Comparison of ENCODE assay signal across 1 cellular context in the genomic region with DNA sequence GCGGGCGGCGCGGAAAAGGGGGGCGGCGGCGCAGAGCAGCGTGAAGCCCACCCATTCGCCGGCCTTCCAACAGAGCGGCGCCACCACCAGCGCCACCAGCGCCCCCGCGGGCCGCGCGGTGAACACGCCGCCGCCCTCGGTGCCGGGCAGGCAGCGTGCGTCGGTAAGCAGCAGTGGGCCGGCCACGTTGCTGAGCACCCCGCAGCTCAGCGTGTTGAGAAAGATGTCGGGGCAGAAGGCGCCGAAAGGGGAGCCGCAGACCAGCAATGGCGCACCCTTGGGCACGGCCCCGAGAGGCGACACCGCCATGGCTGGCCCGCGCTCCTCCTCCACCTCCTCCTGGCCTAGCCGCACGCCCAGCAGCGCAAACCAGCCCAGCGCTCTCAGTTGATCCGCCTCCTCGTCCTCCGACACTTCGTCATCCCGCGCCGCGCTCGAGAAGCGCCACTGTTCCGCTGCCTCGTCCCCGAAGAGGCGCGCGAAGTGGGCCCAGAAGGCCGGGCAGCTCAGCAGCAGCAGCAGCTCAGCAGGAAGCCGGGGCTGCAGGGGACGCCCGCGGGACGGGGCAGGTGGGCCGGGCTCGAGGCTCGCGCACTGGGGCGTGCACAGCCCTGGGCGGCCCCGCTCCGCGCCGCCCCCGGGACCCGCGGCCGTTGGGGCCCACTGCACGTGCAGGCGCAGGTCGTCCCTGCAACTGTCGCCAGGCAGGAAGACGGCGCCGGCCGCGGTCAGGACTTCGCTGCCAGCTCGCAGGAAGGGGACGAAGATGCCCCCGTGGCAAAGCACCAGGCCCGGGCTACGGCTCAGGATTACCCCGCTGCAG.
TF ChIP-seq lines count a peak whose summit lies in the region.

No MANE protein-coding gene starts in this region.

TF ChIP-seq in GM12878, 131 proteins besides CTCF, POLR2A, EP300 and RAD21 (continued from another document):
- TF ChIP-seq, protein P1, sequence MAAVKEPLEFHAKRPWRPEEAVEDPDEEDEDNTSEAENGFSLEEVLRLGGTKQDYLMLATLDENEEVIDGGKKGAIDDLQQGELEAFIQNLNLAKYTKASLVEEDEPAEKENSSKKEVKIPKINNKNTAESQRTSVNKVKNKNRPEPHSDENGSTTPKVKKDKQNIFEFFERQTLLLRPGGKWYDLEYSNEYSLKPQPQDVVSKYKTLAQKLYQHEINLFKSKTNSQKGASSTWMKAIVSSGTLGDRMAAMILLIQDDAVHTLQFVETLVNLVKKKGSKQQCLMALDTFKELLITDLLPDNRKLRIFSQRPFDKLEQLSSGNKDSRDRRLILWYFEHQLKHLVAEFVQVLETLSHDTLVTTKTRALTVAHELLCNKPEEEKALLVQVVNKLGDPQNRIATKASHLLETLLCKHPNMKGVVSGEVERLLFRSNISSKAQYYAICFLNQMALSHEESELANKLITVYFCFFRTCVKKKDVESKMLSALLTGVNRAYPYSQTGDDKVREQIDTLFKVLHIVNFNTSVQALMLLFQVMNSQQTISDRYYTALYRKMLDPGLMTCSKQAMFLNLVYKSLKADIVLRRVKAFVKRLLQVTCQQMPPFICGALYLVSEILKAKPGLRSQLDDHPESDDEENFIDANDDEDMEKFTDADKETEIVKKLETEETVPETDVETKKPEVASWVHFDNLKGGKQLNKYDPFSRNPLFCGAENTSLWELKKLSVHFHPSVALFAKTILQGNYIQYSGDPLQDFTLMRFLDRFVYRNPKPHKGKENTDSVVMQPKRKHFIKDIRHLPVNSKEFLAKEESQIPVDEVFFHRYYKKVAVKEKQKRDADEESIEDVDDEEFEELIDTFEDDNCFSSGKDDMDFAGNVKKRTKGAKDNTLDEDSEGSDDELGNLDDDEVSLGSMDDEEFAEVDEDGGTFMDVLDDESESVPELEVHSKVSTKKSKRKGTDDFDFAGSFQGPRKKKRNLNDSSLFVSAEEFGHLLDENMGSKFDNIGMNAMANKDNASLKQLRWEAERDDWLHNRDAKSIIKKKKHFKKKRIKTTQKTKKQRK (IDR thresholded peaks at IDR 0.05; ENCODE audit: low read depth, low read length), result no peak
